Comparison of ENCODE assay signal across 8 cellular contexts in genomic region chr10:81874878-81875679, GRCh38. TPM values are rescaled to one million over a fixed set of nuclear protein-coding genes. Genes with fewer than 3 reads are reported as not detected.
DNase-seq lines count a peak whose midpoint lies in the region; ATAC-seq and TF ChIP-seq lines count a peak whose summit lies in the region.

TSS of gene NRG3 (plus strand) at chr10:81875194.

- peak within 1 kb of the TSS; percentile 65 for H3K4me3 Mint-ChIP-seq in endodermal cell

- H3K9ac ChIP-seq in endodermal cell (ENCODE audit: extremely low read depth, low read length, poor library complexity, severe bottlenecking): no peak within 1 kb of the TSS

- H3K4me3 ChIP-seq in endodermal cell (ENCODE audit: low read length): peak within 1 kb of the TSS; percentile 79

- H3K36me3 ChIP-seq in endodermal cell (ENCODE audit: control insufficient read depth, insufficient read depth, low read length): no peaks in the 10 kb centered on the region

- no peak for TF ChIP-seq CTCF in endodermal cell (conservative IDR thresholded peaks at IDR 0.05)
- no peak for TF ChIP-seq CTCF in omental fat pad (IDR thresholded peaks at IDR 0.05)

- H3K9me3 ChIP-seq in endodermal cell (ENCODE audit: control insufficient read depth, low read length): no peaks in the 10 kb centered on the region

- peaks cover 67% of the 10 kb centered on the region for H3K27me3 Mint-ChIP-seq in endodermal cell (ENCODE audit: insufficient read depth)

- H3K27ac ChIP-seq in endodermal cell (ENCODE audit: low read depth, low read length): no peak within 1 kb of the TSS

- H3K27me3 ChIP-seq in endodermal cell (ENCODE audit: control insufficient read depth, insufficient read depth, low read length, poor library complexity, severe bottlenecking): peaks cover 59% of the 10 kb centered on the region

- in situ Hi-C loops in G401 (cut with HindIII; ENCODE audit: low sequenced_read_pairs): no loop called here

- H3K9me3 Mint-ChIP-seq in endodermal cell: no peaks in the 10 kb centered on the region

- WGBS in endodermal cell (ENCODE audit: insufficient coverage in 1 of 2, insufficient read length in 1 of 2), 2 experiments: 0 to 2% methylated on average over 15 to 96 of the region's 110 CpGs

- DNase-seq in GM03348 (ENCODE audit: low spot score): peak; percentile 11
- no peak for DNase-seq in endodermal cell
- no peak for DNase-seq in omental fat pad (ENCODE audit: low spot score)
- DNase-seq in G401 (ENCODE audit: low spot score): no peak
- no peak for DNase-seq in activated effector memory CD4-positive, alpha-beta T cell treated with Interleukin-2 at 50 U/mL for 16 hours

- H3K4me1 Mint-ChIP-seq in endodermal cell: peaks cover 11% of the 10 kb centered on the region

- H3K27ac Mint-ChIP-seq in endodermal cell: no peak within 1 kb of the TSS

- ATAC-seq in HG03354 (IDR thresholded peaks at IDR 0.05; ENCODE audit: poor library complexity, severe bottlenecking, unreplicated experiment) (peak; percentile 40), omental fat pad (ENCODE audit: low FRiP score) (peak; percentile 38), GM18870 (IDR thresholded peaks at IDR 0.05; ENCODE audit: unreplicated experiment) (no peak), GM21423 (IDR thresholded peaks at IDR 0.05; ENCODE audit: unreplicated experiment) (no peak)

- H3K4me1 ChIP-seq in endodermal cell (ENCODE audit: control insufficient read depth, insufficient read depth, low read length): no peaks in the 10 kb centered on the region

- H3K36me3 Mint-ChIP-seq in endodermal cell (ENCODE audit: low read depth): no peaks in the 10 kb centered on the region

RNA-seq across cellular contexts. Expression of gene NRG3, which starts in this region (rescaled TPM):
- total RNA-seq in endodermal cell (1 to 10 TPM; 1.7 to 2.3 TPM), omental fat pad (under 1 TPM in 3 of 4 donors, not detected in 1; 0.19 to 0.47 (median 0.38) TPM)
- polyA plus RNA-seq in endodermal cell (2013, experiment 1 of 2): 3.2 TPM
- 4.3 TPM for polyA plus RNA-seq in endodermal cell (2013, experiment 2 of 2)
- not detected in 2 replicates for total RNA-seq in G401 (2014; rRNA removed; shearing (Covaris generic))

Comparison
In these comparisons a context has a peak if more than half of its experiments do, and no peak if none do; other contexts are left out.
1. Peak in ATAC-seq in omental fat pad; RNA of the gene not detected or under 1 TPM.